ENCODE assay signal across 16 cellular contexts in the genomic region with DNA sequence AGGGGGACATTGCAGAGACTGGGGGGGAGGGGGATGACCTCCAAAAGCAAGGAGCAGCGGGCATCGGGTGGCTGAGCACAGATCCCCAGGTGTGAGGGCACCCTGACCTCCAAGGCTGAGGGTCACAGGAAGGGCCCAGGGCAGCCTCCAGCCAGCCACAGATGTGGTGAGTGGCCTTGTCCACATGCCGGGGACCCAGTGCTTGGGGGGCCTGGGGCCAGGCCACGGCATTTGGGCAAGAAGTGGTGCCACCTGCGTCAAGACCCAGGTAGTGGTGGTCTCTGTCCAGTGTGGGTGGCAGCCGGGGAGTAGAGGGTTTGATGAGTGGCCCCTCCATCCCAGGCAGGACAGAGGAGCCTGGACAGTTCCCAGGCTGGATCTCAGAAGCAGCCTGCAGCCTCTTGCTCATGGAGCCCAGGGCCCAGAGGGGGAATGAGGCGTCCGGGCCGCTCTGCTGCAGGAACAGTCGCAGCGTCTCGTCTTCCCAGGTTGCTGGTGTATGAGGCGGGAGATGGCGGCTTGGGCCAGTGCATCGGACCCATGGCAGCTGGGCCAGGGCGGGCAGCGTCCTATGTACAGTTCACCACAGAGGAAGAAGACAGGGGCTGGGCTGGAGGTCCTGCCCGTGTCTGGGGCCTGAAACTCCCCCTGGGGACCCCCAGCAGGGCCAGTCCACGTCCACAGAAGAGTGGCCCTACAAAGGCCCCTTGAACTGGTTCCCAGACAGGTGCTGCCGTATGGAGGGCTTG. TPM values are rescaled to one million over a fixed set of nuclear protein-coding genes. Genes with fewer than 3 reads are reported as not detected.
A peak's percentile ranks its signal among the peaks of the same experiment; 100 is the strongest.
DNase-seq lines count a peak whose midpoint lies in the region; ATAC-seq and TF ChIP-seq lines count a peak whose summit lies in the region.
"Had no signal": no experiment of that assay in that cellular context is flagged by ENCODE, and none has a peak within 500 bp of the region (broad histone marks: within the 10 kb centered on the region; RNA-seq: fewer than 3 reads in every experiment).

No MANE protein-coding gene starts in this region.

- intact Hi-C loops in left lung (cut with DNase I), result loop anchor here in 1 of 2 donors (5.0 kb wide), 1 partner anchor 113 kb away; no protein-coding TSS in a partner anchor
- intact Hi-C loops in sciatic nerve (cut with DNase I), result no loop called here

- TF ChIP-seq CTCF in left lung (IDR thresholded peaks at IDR 0.05), result no peak

- DNase-seq in T-helper 17 cell (no peak), left lung (peak; percentile 25 to 76), sciatic nerve (ENCODE audit: low spot score) (peak; percentile 55), G401 (ENCODE audit: low spot score) (no peak), CD1c-positive myeloid dendritic cell (ENCODE audit: extremely low spot score) (no peak), T1000 (lab: John Stamatoyannopoulos, UW) (no peak)
- DNase-seq: activated CD4-positive, CD25-positive, alpha-beta regulatory T cell; activated CD8-positive, alpha-beta T cell treated with anti-CD3 and anti-CD28 coated beads, Interleukin-2, amount 10 ng/mL, durations not matched to agents 7 days and 5 days; cerebellar nuclear complex; midbrain; NCI-H526; stimulated activated CD4-positive, alpha-beta T cell treated with anti-CD3 and anti-CD28 coated beads, Interleukin-2, amount 100 ng/mL, for 24 hours had no signal

- H3K27me3 ChIP-seq in left lung, result no peaks in the 10 kb centered on the region
- H3K27me3 ChIP-seq: right atrium auricular region had no signal

- H3K27ac ChIP-seq in left lung, result no peak overlapping the region
- H3K27ac ChIP-seq: right atrium auricular region had no signal

- in situ Hi-C loops in GM18951 (cut with MboI; ENCODE audit: low sequenced_read_pairs, unreplicated experiment), result loop anchor here (25.0 kb wide), 1 partner anchor 373 kb away; no protein-coding TSS in a partner anchor
- in situ Hi-C loops in G401 (cut with HindIII; ENCODE audit: low sequenced_read_pairs), result no loop called here

- H3K9me3 ChIP-seq in T-helper 17 cell (ENCODE audit: control insufficient read depth, low read length, poor library complexity, severe bottlenecking), result no peaks in the 10 kb centered on the region
- H3K9me3 ChIP-seq in left lung, result no peaks in the 10 kb centered on the region
- H3K9me3 ChIP-seq: right atrium auricular region had no signal

- no peaks in the 10 kb centered on the region for H3K4me1 Mint-ChIP-seq in T-helper 17 cell
- H3K4me1 Mint-ChIP-seq: B cell had no signal

- no peaks in the 10 kb centered on the region for H3K27me3 Mint-ChIP-seq in T-helper 17 cell
- H3K27me3 Mint-ChIP-seq: B cell had no signal

- H3K36me3 Mint-ChIP-seq in T-helper 17 cell (ENCODE audit: low read depth), result no peaks in the 10 kb centered on the region

- H3K4me3 ChIP-seq in left lung, result no peak overlapping the region
- H3K4me3 ChIP-seq: right atrium auricular region had no signal

- H3K4me1 ChIP-seq in left lung, result peaks cover 0 to 3% of the 10 kb centered on the region in 2 donors

- H3K4me3 Mint-ChIP-seq in T-helper 17 cell, result peak overlapping the region; percentile 7
- H3K4me3 Mint-ChIP-seq: activated CD8-positive, alpha-beta T cell treated with anti-CD3 and anti-CD28 coated beads, Interleukin-2, amount 10 ng/mL, durations not matched to agents 7 days and 5 days; B cell had no signal

- H3K36me3 ChIP-seq in left lung, result peaks cover 0 to 57% of the 10 kb centered on the region in 2 donors

- ATAC-seq in T-helper 17 cell, result no peak
- ATAC-seq in left lung, result no peak
- no peak for ATAC-seq in sciatic nerve
- ATAC-seq: activated CD8-positive, alpha-beta T cell treated with anti-CD3 and anti-CD28 coated beads, Interleukin-2, amount 10 ng/mL, durations not matched to agents 7 days and 5 days had no signal

- peak; percentile 17 for TF ChIP-seq POLR2A in GM18951 (IDR thresholded peaks at IDR 0.05; ENCODE audit: extremely low read depth, insufficient read depth, insufficient read length)

- H3K27ac Mint-ChIP-seq in T-helper 17 cell, result peak overlapping the region; percentile 63
- H3K27ac Mint-ChIP-seq: activated CD8-positive, alpha-beta T cell treated with anti-CD3 and anti-CD28 coated beads, Interleukin-2, amount 10 ng/mL, durations not matched to agents 7 days and 5 days; activated T-helper 2 cell treated with anti-CD3 and anti-CD28 coated beads, Interferon-gamma antibody, Interleukin-2, Interleukin-4, amounts not matched to agents 10 μg/mL and 5 μg/mL and 100 μg/mL, durations not matched to agents 14 hours and 24 hours and 36 hours; B cell had no signal

RNA-seq across cellular contexts. Expression of gene CCNK, which starts 33.5 kb away (rescaled TPM):
- 100 to 1,000 TPM; 138 to 141 TPM for total RNA-seq in T-helper 17 cell
- total RNA-seq in left lung, result 10 to 100 TPM; 45.4 to 52.5 TPM
- 43.2 TPM for total RNA-seq in sciatic nerve
- total RNA-seq in G401 (2014; rRNA removed; shearing (Covaris generic)), result 5.9 and 16.7 TPM in 2 replicates

RNA-seq across cellular contexts. Expression of gene SETD3, which starts 34.1 kb away (rescaled TPM):
- 10 to 100 TPM; 38.2 to 47.6 TPM for total RNA-seq in T-helper 17 cell
- 10 to 100 TPM; 69.1 to 78.7 TPM for total RNA-seq in left lung
- 86.0 TPM for total RNA-seq in sciatic nerve
- total RNA-seq in G401 (2014; rRNA removed; shearing (Covaris generic)), result 43.7 and 54.9 TPM in 2 replicates

Comparison
In these comparisons a context has a peak if more than half of its experiments do, and no peak if none do; other contexts are left out.
1. DNase-seq: peak in left lung (2 of 2) and sciatic nerve (single experiment); none in T-helper 17 cell (0 of 3), G401 (single experiment), CD1c-positive myeloid dendritic cell (single experiment) and T1000 (single experiment).